9 cellular contexts compared by ENCODE assay signal in the genomic region with DNA sequence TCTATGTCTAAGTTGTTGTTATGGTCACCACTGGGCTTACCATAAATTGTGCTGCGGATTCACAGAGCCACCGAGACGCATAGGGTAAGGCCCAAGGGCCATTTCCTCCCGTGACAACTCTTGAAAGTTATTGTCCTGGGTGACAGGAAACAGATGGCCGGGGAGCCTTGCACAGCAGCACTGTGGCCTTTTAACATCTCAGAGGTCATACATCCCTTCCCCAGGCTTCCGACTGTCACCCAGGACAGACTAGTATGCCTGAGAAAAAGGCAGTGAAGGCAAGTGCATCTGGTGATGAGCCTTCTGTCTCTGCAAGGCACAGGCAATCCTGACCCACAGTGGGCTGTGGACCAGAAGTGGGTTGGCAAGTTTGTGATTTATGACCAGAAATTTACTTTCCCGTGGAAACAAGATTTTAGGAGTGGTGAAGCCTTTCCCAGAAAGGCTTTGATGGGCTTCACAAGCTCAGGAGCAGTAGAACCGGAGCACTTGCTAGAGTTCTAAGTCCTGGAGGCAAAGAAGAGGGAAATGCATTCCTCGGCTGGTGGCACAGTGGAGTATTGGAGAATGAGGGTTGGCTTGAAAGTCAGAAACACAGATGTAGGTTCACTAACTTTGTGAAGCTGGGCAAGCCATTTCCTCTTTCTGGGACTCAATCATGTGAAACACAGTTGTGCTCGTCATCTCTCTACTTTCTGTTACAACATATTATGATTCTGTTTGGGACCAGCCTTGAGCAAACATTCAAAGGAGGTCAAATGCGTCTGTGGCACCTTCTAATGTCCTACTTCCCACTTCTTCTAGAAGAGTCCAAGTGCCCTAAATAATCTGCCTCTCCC. TPM values are rescaled to one million over a fixed set of nuclear protein-coding genes. Genes with fewer than 3 reads are reported as not detected.
DNase-seq lines count a peak whose midpoint lies in the region; ATAC-seq and TF ChIP-seq lines count a peak whose summit lies in the region.
"Had no signal": no experiment of that assay in that cellular context is flagged by ENCODE, and none has a peak within 500 bp of the region (broad histone marks: within the 10 kb centered on the region; RNA-seq: fewer than 3 reads in every experiment).

No MANE protein-coding gene starts in this region.

- no peak for ATAC-seq in activated CD8-positive, alpha-beta memory T cell treated with anti-CD3 and anti-CD28 coated beads, Interleukin-2, amount 10 ng/mL, durations not matched to agents 7 days and 5 days
- ATAC-seq in HG02981 (IDR thresholded peaks at IDR 0.05; ENCODE audit: unreplicated experiment): peak; percentile 70

- no peaks in the 10 kb centered on the region for H3K36me3 ChIP-seq in transverse colon

- H3K4me1 Mint-ChIP-seq in activated CD8-positive, alpha-beta memory T cell treated with anti-CD3 and anti-CD28 coated beads, Interleukin-2, amount 10 ng/mL, durations not matched to agents 7 days and 5 days: peaks cover 40% of the 10 kb centered on the region

- peak; percentile 45 for DNase-seq in activated CD8-positive, alpha-beta memory T cell treated with anti-CD3 and anti-CD28 coated beads for 24 hours
- no peak for DNase-seq in activated CD8-positive, alpha-beta memory T cell treated with anti-CD3 and anti-CD28 coated beads, Interleukin-2, amount 10 ng/mL, durations not matched to agents 7 days and 5 days
- peak; percentile 58 for DNase-seq in SKM-1 treated with dmso at 0.1 percent for 144 hours (lab: John Stamatoyannopoulos, UW; ENCODE audit: unreplicated experiment)
- no peak for DNase-seq in transverse colon
- DNase-seq in activated CD4-positive, alpha-beta T cell treated with anti-CD3 and anti-CD28 coated beads for 1 hour: no peak
- DNase-seq in UCSD-AML1 (lab: John Stamatoyannopoulos, UW; ENCODE audit: unreplicated experiment): no peak
- no peak for DNase-seq in iPS-NIHi11 (ENCODE audit: low spot score)

- H3K27me3 ChIP-seq in transverse colon: peaks cover 4% of the 10 kb centered on the region

- TF ChIP-seq POLR2A in transverse colon (IDR thresholded peaks at IDR 0.05): no peak

- H3K27ac ChIP-seq in transverse colon: peak overlapping the region in 3 of 4 donors; percentile 24 to 41 (median 39)

- H3K9me3 ChIP-seq in transverse colon: no peaks in the 10 kb centered on the region

- peaks cover 0 to 11% (median 0%) of the 10 kb centered on the region in 4 donors for H3K4me1 ChIP-seq in transverse colon

- WGBS in transverse colon (ENCODE audit: low coverage in 1 of 2), 2 donors: 54 to 59% methylated on average over 7 to 11 of the region's 11 CpGs

- intact Hi-C loops in transverse colon (cut with DNase I; ENCODE audit: low total_unique reads): no loop called here

- H3K4me3 ChIP-seq in transverse colon: no peak overlapping the region

- H3K27me3 Mint-ChIP-seq in activated CD8-positive, alpha-beta memory T cell treated with anti-CD3 and anti-CD28 coated beads, Interleukin-2, amount 10 ng/mL, durations not matched to agents 7 days and 5 days: peaks cover 20% of the 10 kb centered on the region

- H3K9me3 Mint-ChIP-seq in activated CD8-positive, alpha-beta memory T cell treated with anti-CD3 and anti-CD28 coated beads, Interleukin-2, amount 10 ng/mL, durations not matched to agents 7 days and 5 days (ENCODE audit: low read depth): no peaks in the 10 kb centered on the region

- H3K27ac Mint-ChIP-seq in activated CD8-positive, alpha-beta memory T cell treated with anti-CD3 and anti-CD28 coated beads, Interleukin-2, amount 10 ng/mL, durations not matched to agents 7 days and 5 days: no peak overlapping the region
- H3K27ac Mint-ChIP-seq: progenitor cell of endocrine pancreas had no signal

- CTCF ChIA-PET in activated CD8-positive, alpha-beta memory T cell treated with anti-CD3 and anti-CD28 coated beads, Interleukin-2, amount 10 ng/mL, durations not matched to agents 7 days and 5 days (lab: Charles Lee): interaction anchor here (1.4 kb wide), 1 partner anchor 508 kb away, joined by 3 read pairs; no protein-coding TSS in a partner anchor

- in situ Hi-C loops in transverse colon (cut with MboI; ENCODE audit: low pct_ligation_motif_present in 1 of 4, low pct_unique_long_range_greater_than_20kb in 1 of 4, low sequenced_read_pairs in 3 of 4): no loop called here

- H3K4me3 Mint-ChIP-seq in activated CD8-positive, alpha-beta memory T cell treated with anti-CD3 and anti-CD28 coated beads, Interleukin-2, amount 10 ng/mL, durations not matched to agents 7 days and 5 days: no peak overlapping the region

- H3K36me3 Mint-ChIP-seq in activated CD8-positive, alpha-beta memory T cell treated with anti-CD3 and anti-CD28 coated beads, Interleukin-2, amount 10 ng/mL, durations not matched to agents 7 days and 5 days: no peaks in the 10 kb centered on the region

- TF ChIP-seq EP300 in transverse colon (IDR thresholded peaks at IDR 0.05; ENCODE audit: low read depth): no peak

- TF ChIP-seq CTCF in transverse colon (IDR thresholded peaks at IDR 0.05): no peak

RNA-seq across cellular contexts. Expression of a gene that starts 2.0 kb away (rescaled TPM):
- total RNA-seq in activated CD8-positive, alpha-beta memory T cell treated with anti-CD3 and anti-CD28 coated beads, Interleukin-2, amount 10 ng/mL, durations not matched to agents 7 days and 5 days: under 1 TPM; 0.26 to 0.33 TPM
- under 1 TPM in 2 of 4 donors, not detected in 2; 0.14 to 0.16 TPM for total RNA-seq in transverse colon

RNA-seq across cellular contexts. Expression of a gene that starts 14.6 kb away (rescaled TPM):
- total RNA-seq in activated CD8-positive, alpha-beta memory T cell treated with anti-CD3 and anti-CD28 coated beads, Interleukin-2, amount 10 ng/mL, durations not matched to agents 7 days and 5 days: 1 to 10 TPM in 1 of 2 experiments, under 1 TPM in 1; 0.41 to 1.1 TPM
- total RNA-seq in transverse colon: 10 to 100 TPM in 1 of 4 donors, 1 to 10 TPM in 3; 1.2 to 10.1 (median 3.6) TPM

Comparison
In these comparisons a context has a peak if more than half of its experiments do, and no peak if none do; other contexts are left out.
1. DNase-seq: peak in activated CD8-positive, alpha-beta memory T cell treated with anti-CD3 and anti-CD28 coated beads for 24 hours (single experiment) and SKM-1 treated with dmso at 0.1 percent for 144 hours (single experiment); none in activated CD8-positive, alpha-beta memory T cell treated with anti-CD3 and anti-CD28 coated beads, Interleukin-2, amount 10 ng/mL, durations not matched to agents 7 days and 5 days (single experiment), transverse colon (single experiment), activated CD4-positive, alpha-beta T cell treated with anti-CD3 and anti-CD28 coated beads for 1 hour (single experiment), UCSD-AML1 (single experiment) and iPS-NIHi11 (single experiment).